In the genomic region with DNA sequence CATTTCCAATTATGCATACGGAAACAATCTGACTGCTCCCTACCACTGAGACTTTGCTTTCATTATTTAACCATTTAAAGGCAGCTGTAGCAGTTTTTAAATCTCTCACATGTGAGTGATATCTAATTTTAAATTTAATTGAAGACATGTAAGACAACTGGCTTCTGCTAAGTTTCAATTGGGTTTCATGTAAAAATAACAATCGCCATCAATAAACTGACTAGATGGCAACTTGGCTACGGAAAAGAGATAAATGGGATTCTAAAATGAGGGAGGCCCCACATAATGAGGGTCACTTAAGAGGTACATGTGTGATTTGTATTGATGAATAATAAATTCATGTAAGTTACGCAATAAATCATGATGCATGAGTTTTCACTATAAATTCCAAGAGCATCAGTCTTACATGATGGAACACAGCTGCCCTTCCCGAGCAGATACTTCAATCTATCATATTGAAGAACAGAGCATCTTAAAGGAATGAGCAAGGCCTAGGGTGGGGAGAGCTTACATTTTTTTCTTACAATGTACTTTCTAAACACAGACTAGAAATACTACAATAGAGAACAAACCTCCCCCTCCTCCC, we compare ENCODE assay signal across 1 cellular context.
A peak's percentile ranks its signal among the peaks of the same experiment; 100 is the strongest.
TF ChIP-seq lines count a peak whose summit lies in the region.

No MANE protein-coding gene starts in this region.

TF ChIP-seq in SK-N-SH treated with all-trans-retinoic acid at 6 μM for 48 hours, 23 proteins besides CTCF, POLR2A, EP300 and RAD21 (continued from another document):
- TF ChIP-seq, protein P1, sequence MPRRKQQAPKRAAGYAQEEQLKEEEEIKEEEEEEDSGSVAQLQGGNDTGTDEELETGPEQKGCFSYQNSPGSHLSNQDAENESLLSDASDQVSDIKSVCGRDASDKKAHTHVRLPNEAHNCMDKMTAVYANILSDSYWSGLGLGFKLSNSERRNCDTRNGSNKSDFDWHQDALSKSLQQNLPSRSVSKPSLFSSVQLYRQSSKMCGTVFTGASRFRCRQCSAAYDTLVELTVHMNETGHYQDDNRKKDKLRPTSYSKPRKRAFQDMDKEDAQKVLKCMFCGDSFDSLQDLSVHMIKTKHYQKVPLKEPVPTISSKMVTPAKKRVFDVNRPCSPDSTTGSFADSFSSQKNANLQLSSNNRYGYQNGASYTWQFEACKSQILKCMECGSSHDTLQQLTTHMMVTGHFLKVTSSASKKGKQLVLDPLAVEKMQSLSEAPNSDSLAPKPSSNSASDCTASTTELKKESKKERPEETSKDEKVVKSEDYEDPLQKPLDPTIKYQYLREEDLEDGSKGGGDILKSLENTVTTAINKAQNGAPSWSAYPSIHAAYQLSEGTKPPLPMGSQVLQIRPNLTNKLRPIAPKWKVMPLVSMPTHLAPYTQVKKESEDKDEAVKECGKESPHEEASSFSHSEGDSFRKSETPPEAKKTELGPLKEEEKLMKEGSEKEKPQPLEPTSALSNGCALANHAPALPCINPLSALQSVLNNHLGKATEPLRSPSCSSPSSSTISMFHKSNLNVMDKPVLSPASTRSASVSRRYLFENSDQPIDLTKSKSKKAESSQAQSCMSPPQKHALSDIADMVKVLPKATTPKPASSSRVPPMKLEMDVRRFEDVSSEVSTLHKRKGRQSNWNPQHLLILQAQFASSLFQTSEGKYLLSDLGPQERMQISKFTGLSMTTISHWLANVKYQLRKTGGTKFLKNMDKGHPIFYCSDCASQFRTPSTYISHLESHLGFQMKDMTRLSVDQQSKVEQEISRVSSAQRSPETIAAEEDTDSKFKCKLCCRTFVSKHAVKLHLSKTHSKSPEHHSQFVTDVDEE (CRISPR knock-in tag; IDR thresholded peaks at IDR 0.05): peak; percentile 28; the same call in 1 of the 2 replicates
- TF ChIP-seq, protein P2, sequence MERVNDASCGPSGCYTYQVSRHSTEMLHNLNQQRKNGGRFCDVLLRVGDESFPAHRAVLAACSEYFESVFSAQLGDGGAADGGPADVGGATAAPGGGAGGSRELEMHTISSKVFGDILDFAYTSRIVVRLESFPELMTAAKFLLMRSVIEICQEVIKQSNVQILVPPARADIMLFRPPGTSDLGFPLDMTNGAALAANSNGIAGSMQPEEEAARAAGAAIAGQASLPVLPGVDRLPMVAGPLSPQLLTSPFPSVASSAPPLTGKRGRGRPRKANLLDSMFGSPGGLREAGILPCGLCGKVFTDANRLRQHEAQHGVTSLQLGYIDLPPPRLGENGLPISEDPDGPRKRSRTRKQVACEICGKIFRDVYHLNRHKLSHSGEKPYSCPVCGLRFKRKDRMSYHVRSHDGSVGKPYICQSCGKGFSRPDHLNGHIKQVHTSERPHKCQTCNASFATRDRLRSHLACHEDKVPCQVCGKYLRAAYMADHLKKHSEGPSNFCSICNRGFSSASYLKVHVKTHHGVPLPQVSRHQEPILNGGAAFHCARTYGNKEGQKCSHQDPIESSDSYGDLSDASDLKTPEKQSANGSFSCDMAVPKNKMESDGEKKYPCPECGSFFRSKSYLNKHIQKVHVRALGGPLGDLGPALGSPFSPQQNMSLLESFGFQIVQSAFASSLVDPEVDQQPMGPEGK (CRISPR knock-in tag; IDR thresholded peaks at IDR 0.05; ENCODE audit: borderline replicate concordance): no peak; the same call in 1 of the 2 replicates
- TF ChIP-seq, protein P3, sequence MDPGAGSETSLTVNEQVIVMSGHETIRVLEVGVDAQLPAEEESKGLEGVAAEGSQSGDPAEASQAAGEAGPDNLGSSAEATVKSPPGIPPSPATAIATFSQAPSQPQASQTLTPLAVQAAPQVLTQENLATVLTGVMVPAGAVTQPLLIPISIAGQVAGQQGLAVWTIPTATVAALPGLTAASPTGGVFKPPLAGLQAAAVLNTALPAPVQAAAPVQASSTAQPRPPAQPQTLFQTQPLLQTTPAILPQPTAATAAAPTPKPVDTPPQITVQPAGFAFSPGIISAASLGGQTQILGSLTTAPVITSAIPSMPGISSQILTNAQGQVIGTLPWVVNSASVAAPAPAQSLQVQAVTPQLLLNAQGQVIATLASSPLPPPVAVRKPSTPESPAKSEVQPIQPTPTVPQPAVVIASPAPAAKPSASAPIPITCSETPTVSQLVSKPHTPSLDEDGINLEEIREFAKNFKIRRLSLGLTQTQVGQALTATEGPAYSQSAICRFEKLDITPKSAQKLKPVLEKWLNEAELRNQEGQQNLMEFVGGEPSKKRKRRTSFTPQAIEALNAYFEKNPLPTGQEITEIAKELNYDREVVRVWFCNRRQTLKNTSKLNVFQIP (CRISPR knock-in tag; IDR thresholded peaks at IDR 0.05; ENCODE audit: borderline replicate concordance, low read depth): no peak
- TF ChIP-seq TOX (CRISPR knock-in tag; IDR thresholded peaks at IDR 0.05; ENCODE audit: borderline replicate concordance): no peak
- TF ChIP-seq ZNF565 (CRISPR knock-in tag; conservative IDR thresholded peaks at IDR 0.05; ENCODE audit: low read depth): no peak
- TF ChIP-seq, protein P4, sequence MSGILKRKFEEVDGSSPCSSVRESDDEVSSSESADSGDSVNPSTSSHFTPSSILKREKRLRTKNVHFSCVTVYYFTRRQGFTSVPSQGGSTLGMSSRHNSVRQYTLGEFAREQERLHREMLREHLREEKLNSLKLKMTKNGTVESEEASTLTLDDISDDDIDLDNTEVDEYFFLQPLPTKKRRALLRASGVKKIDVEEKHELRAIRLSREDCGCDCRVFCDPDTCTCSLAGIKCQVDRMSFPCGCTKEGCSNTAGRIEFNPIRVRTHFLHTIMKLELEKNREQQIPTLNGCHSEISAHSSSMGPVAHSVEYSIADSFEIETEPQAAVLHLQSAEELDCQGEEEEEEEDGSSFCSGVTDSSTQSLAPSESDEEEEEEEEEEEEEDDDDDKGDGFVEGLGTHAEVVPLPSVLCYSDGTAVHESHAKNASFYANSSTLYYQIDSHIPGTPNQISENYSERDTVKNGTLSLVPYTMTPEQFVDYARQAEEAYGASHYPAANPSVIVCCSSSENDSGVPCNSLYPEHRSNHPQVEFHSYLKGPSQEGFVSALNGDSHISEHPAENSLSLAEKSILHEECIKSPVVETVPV (CRISPR knock-in tag; IDR thresholded peaks at IDR 0.05): 0 out of 2 replicates have a peak, but pooled peaks have one; percentile 35
- TF ChIP-seq ZFP30 (CRISPR knock-in tag; IDR thresholded peaks at IDR 0.05): no peak
- TF ChIP-seq ZFP3 (CRISPR knock-in tag; IDR thresholded peaks at IDR 0.05): 0 out of 2 replicates have a peak, but pooled peaks have one; percentile 31
- no peak for TF ChIP-seq ZNF70 (CRISPR knock-in tag; IDR thresholded peaks at IDR 0.05)
- TF ChIP-seq SNAI2 (CRISPR knock-in tag; IDR thresholded peaks at IDR 0.05): no peak
- TF ChIP-seq BACH2 (CRISPR knock-in tag; IDR thresholded peaks at IDR 0.05; ENCODE audit: borderline replicate concordance): no peak
- no peak for TF ChIP-seq RARB (CRISPR knock-in tag; IDR thresholded peaks at IDR 0.05)
- no peak for TF ChIP-seq GLIS3 (CRISPR knock-in tag; IDR thresholded peaks at IDR 0.05)
- peak; percentile 98 for TF ChIP-seq ISL1 (CRISPR knock-in tag; IDR thresholded peaks at IDR 0.05)
- TF ChIP-seq ARNTL (CRISPR knock-in tag; IDR thresholded peaks at IDR 0.05; ENCODE audit: borderline replicate concordance, low read depth): no peak
- TF ChIP-seq, protein P5, sequence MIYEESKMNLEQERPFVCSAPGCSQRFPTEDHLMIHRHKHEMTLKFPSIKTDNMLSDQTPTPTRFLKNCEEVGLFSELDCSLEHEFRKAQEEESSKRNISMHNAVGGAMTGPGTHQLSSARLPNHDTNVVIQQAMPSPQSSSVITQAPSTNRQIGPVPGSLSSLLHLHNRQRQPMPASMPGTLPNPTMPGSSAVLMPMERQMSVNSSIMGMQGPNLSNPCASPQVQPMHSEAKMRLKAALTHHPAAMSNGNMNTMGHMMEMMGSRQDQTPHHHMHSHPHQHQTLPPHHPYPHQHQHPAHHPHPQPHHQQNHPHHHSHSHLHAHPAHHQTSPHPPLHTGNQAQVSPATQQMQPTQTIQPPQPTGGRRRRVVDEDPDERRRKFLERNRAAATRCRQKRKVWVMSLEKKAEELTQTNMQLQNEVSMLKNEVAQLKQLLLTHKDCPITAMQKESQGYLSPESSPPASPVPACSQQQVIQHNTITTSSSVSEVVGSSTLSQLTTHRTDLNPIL (CRISPR knock-in tag; IDR thresholded peaks at IDR 0.05; ENCODE audit: low read depth): peak; percentile 70
- TF ChIP-seq TCF4 (CRISPR knock-in tag; IDR thresholded peaks at IDR 0.05; ENCODE audit: borderline replicate concordance): no peak
- no peak for TF ChIP-seq OSR1 (CRISPR knock-in tag; IDR thresholded peaks at IDR 0.05)
- peak; percentile 35; the same call in 1 of the 2 replicates for TF ChIP-seq CSDC2 (CRISPR knock-in tag; IDR thresholded peaks at IDR 0.05)
